Comparison of ENCODE assay signal across 26 cellular contexts in the genomic region with DNA sequence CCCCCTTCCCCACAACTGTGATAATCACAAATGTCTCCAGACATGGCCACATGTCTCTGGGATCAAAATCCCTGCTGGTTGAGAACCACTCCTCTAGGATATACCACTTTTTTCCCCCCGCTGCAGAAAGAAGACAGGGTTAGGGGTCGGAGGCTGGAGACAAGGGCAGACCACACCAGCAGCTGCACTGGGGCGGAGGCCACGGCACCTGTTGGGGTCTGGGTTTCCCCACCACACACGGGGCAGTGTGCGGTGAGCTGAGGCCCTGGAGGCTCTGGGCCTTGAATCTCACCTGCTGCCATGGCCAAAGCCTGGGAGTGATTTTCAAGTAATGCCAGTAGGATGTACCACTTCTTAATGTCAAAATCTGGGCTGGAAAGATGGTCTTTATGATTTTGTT.
"Had no signal": no experiment of that assay in that cellular context is flagged by ENCODE, and none has a peak within 500 bp of the region (broad histone marks: within the 10 kb centered on the region; RNA-seq: fewer than 3 reads in every experiment).

No MANE protein-coding gene starts in this region.

- H3K27me3 Mint-ChIP-seq: activated CD4-positive, alpha-beta memory T cell treated with anti-CD3 and anti-CD28 coated beads for 36 hours; activated CD4-positive, alpha-beta T cell treated with anti-CD3 and anti-CD28 coated beads, Interleukin-2, amount 10 ng/mL, durations not matched to agents 7 days and 5 days; activated naive CD8-positive, alpha-beta T cell; activated T-helper 17 cell treated with anti-CD3 and anti-CD28 coated beads, Interleukin-2, amount 50 U/mL, for 72 hours; brain; central memory CD8-positive, alpha-beta T cell; T-helper 17 cell had no signal

- ATAC-seq: activated T-cell treated with anti-CD3 and anti-CD28 coated beads, Interleukin-2, amount 50 U/mL, for 4 hours; activated T-helper 17 cell treated with anti-CD3 and anti-CD28 coated beads, Interleukin-2, amount 50 U/mL, for 72 hours; T-helper 17 cell had no signal

- H3K27ac Mint-ChIP-seq: activated CD4-positive, alpha-beta memory T cell treated with anti-CD3 and anti-CD28 coated beads for 36 hours; activated CD4-positive, alpha-beta T cell treated with anti-CD3 and anti-CD28 coated beads, Interleukin-2, amount 10 ng/mL, durations not matched to agents 7 days and 5 days; activated naive CD4-positive, alpha-beta T cell treated with anti-CD3 and anti-CD28 coated beads for 36 hours; activated naive CD8-positive, alpha-beta T cell; activated T-helper 17 cell treated with anti-CD3 and anti-CD28 coated beads, Interleukin-2, amount 50 U/mL, for 72 hours; brain; T-helper 17 cell had no signal

- H3K4me3 ChIP-seq: PC-9 had no signal

- H3K27ac ChIP-seq: PC-9 had no signal

- FAIRE-seq: astrocyte had no signal

- H3K9me3 Mint-ChIP-seq: activated CD4-positive, alpha-beta memory T cell treated with anti-CD3 and anti-CD28 coated beads for 36 hours; activated CD4-positive, alpha-beta T cell treated with anti-CD3 and anti-CD28 coated beads, Interleukin-2, amount 10 ng/mL, durations not matched to agents 7 days and 5 days; activated naive CD4-positive, alpha-beta T cell treated with anti-CD3 and anti-CD28 coated beads for 36 hours; activated T-cell treated with anti-CD3 and anti-CD28 coated beads, Interleukin-2, amount 50 U/mL, for 4 hours; activated T-helper 17 cell treated with anti-CD3 and anti-CD28 coated beads, Interleukin-2, amount 50 U/mL, for 72 hours; brain; central memory CD8-positive, alpha-beta T cell had no signal

- H2AFZ ChIP-seq: PC-9 had no signal

- H3K4me3 Mint-ChIP-seq: activated CD4-positive, alpha-beta memory T cell treated with anti-CD3 and anti-CD28 coated beads for 36 hours; activated CD4-positive, alpha-beta T cell treated with anti-CD3 and anti-CD28 coated beads, Interleukin-2, amount 10 ng/mL, durations not matched to agents 7 days and 5 days; activated naive CD4-positive, alpha-beta T cell treated with anti-CD3 and anti-CD28 coated beads for 36 hours; activated naive CD8-positive, alpha-beta T cell; activated T-cell treated with anti-CD3 and anti-CD28 coated beads, Interleukin-2, amount 50 U/mL, for 4 hours; activated T-helper 17 cell treated with anti-CD3 and anti-CD28 coated beads, Interleukin-2, amount 50 U/mL, for 72 hours; brain; central memory CD8-positive, alpha-beta T cell; T-helper 17 cell had no signal

- H3K4me2 ChIP-seq: PC-9 had no signal

- DNase-seq: activated CD4-positive, alpha-beta memory T cell treated with anti-CD3 and anti-CD28 coated beads for 36 hours; activated CD4-positive, alpha-beta T cell treated with anti-CD3 and anti-CD28 coated beads, Interleukin-2, amount 10 ng/mL, durations not matched to agents 7 days and 5 days; activated CD4-positive, CD25-positive, alpha-beta regulatory T cell; activated CD8-positive, alpha-beta memory T cell treated with anti-CD3 and anti-CD28 coated beads for 24 hours; activated gamma-delta T cell; activated naive CD4-positive, alpha-beta T cell treated with anti-CD3 and anti-CD28 coated beads for 36 hours; activated T-cell treated with anti-CD3 and anti-CD28 coated beads, Interleukin-2, amount 50 U/mL, for 4 hours; amygdala; Karpas-422; NCI-H1048; NCI-H2029; NCI-H2107; NCI-H2171 treated with DMSO at 0.1 percent for 48 hours; NCI-H226; NCI-H510A; NCI-H526 treated with DMSO at 0.1 percent for 48 hours; NCI-H82; PC-9; SHP77 treated with DMSO at 0.1 percent for 48 hours; T-helper 17 cell; T-helper 9 cell had no signal

- H3K4me1 Mint-ChIP-seq: activated CD4-positive, alpha-beta T cell treated with anti-CD3 and anti-CD28 coated beads, Interleukin-2, amount 10 ng/mL, durations not matched to agents 7 days and 5 days; activated T-helper 17 cell treated with anti-CD3 and anti-CD28 coated beads, Interleukin-2, amount 50 U/mL, for 72 hours had no signal
